ENCODE assay signal across 1 cellular context in genomic region chr6:37365791-37366190, GRCh38.
TF ChIP-seq lines count a peak whose summit lies in the region.

No MANE protein-coding gene starts in this region.

TF ChIP-seq in GM12878, 131 proteins besides CTCF, POLR2A, EP300 and RAD21 (continued from another document):
- no peak for TF ChIP-seq ATF2 (IDR thresholded peaks at IDR 0.05; ENCODE audit: low read length)
- TF ChIP-seq BCL3 (IDR thresholded peaks at IDR 0.05; ENCODE audit: borderline replicate concordance, insufficient read depth, low read depth, low read length, poor library complexity, severe bottlenecking) = no peak
- TF ChIP-seq RFX5 (IDR thresholded peaks at IDR 0.05; ENCODE audit: low read depth, low read length) = no peak
- TF ChIP-seq HDGF (IDR thresholded peaks at IDR 0.05) = no peak
- TF ChIP-seq, protein P1, sequence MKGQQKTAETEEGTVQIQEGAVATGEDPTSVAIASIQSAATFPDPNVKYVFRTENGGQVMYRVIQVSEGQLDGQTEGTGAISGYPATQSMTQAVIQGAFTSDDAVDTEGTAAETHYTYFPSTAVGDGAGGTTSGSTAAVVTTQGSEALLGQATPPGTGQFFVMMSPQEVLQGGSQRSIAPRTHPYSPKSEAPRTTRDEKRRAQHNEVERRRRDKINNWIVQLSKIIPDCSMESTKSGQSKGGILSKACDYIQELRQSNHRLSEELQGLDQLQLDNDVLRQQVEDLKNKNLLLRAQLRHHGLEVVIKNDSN (IDR thresholded peaks at IDR 0.05; ENCODE audit: borderline replicate concordance, extremely low read length, insufficient read depth, low read depth, low read length) = no peak
- TF ChIP-seq CEBPB (IDR thresholded peaks at IDR 0.05; ENCODE audit: borderline replicate concordance in 1 of 2, low read depth in 2 of 2, low read length in 2 of 2) = no peak
- no peak for TF ChIP-seq SMC3 (IDR thresholded peaks at IDR 0.05; ENCODE audit: borderline replicate concordance, low read length)
- TF ChIP-seq FOXM1 (IDR thresholded peaks at IDR 0.05; ENCODE audit: low read depth, low read length) = no peak
- TF ChIP-seq SUZ12 (IDR thresholded peaks at IDR 0.05; ENCODE audit: unreplicated experiment) = no peak
- TF ChIP-seq, protein P2, sequence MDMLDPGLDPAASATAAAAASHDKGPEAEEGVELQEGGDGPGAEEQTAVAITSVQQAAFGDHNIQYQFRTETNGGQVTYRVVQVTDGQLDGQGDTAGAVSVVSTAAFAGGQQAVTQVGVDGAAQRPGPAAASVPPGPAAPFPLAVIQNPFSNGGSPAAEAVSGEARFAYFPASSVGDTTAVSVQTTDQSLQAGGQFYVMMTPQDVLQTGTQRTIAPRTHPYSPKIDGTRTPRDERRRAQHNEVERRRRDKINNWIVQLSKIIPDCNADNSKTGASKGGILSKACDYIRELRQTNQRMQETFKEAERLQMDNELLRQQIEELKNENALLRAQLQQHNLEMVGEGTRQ (IDR thresholded peaks at IDR 0.05; ENCODE audit: borderline replicate concordance, low read depth, low read length) = no peak
- no peak for TF ChIP-seq NR2C2 (IDR thresholded peaks at IDR 0.05; ENCODE audit: borderline replicate concordance, control insufficient read depth, insufficient read length, low read depth)
